ENCODE assay signal across 8 cellular contexts in the genomic region with DNA sequence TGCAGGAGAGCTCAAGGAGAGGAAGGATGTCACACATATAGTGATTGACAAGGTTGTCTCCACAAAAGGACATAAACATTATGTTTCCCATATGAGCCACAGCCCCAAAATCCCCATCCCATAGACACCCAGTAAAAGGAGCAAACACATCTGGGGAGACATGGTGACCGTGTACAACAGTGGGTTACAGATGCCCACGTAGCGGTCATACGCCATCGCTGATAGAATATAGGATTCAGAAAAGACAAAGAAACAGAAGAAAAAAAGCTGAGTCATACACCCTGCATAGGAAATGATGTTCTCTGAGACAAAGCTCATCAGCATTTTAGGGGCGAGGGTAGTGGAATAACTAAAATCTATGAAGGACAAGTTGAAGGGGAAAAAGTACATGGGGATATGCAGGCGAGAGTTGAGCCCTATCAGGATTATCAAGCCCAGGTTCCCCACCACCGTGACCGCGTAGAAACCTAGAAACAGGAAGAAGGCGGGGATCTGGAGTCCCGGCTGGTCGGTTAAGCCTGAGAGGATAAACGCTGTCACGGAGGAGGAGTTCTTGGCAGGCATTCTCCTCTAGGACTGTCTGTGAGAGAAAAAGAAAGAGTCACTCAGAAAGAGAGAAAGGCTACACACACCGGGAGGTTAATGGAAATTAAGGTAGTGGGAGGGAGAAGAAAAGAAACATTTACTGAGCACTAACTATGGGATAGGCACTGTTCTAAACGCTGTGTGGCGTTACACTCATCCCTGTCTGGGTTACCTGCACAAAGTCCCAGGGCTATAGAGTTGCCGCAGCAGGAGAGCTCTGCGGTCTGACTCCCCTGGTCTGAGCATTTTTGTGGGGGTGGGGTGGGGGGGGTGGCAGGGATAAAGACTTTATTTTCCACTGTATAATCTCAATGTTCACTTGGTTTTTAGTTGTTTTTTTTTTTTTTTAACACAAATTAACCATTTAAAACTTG. TPM values are rescaled to one million over a fixed set of nuclear protein-coding genes. Genes with fewer than 3 reads are reported as not detected.
DNase-seq lines count a peak whose midpoint lies in the region; ATAC-seq and TF ChIP-seq lines count a peak whose summit lies in the region.

No MANE protein-coding gene starts in this region.

- H3K4me1 ChIP-seq in Panc1 (ENCODE audit: control insufficient read depth, insufficient read depth, low read length) (no peaks in the 10 kb centered on the region), muscle layer of duodenum (ENCODE audit: control insufficient read depth in 1 of 2, insufficient read depth in 2 of 2, low read length in 2 of 2) (no peaks in the 10 kb centered on the region), sigmoid colon (no peaks in the 10 kb centered on the region)

- intact Hi-C loops in Panc1 (cut with micrococcal nuclease; ENCODE audit: unreplicated experiment) (no loop called here), sigmoid colon (cut with DNase I) (no loop called here)

- POLR2A ChIA-PET in Panc1 (lab: Charles Lee), result no interaction called here

- DNase-seq in ELF-1 (ENCODE audit: low read depth, low spot score) (peak; percentile 64), Panc1 (ENCODE audit: low read depth, low spot score) (no peak), dermis blood vessel endothelial cell (peak; percentile 63), GM19238 (ENCODE audit: insufficient read length, low spot score) (no peak), sigmoid colon (no peak)

- in situ Hi-C loops in Panc1 (cut with HindIII; ENCODE audit: low pct_unique_long_range_greater_than_20kb, low sequenced_read_pairs), result no loop called here

- no peaks in the 10 kb centered on the region for H3K36me3 ChIP-seq in Panc1 (ENCODE audit: control insufficient read depth, insufficient read depth, low read length)
- H3K36me3 ChIP-seq in muscle layer of duodenum (ENCODE audit: control insufficient read depth in 1 of 2, insufficient read depth in 2 of 2, low read length in 2 of 2), result no peaks in the 10 kb centered on the region
- no peaks in the 10 kb centered on the region for H3K36me3 ChIP-seq in sigmoid colon

- H3K27me3 ChIP-seq in Panc1 (ENCODE audit: control insufficient read depth, insufficient read depth, low read length) (no peaks in the 10 kb centered on the region), muscle layer of duodenum (ENCODE audit: low read depth, low read length) (no peaks in the 10 kb centered on the region), sigmoid colon (no peaks in the 10 kb centered on the region)

- H3K9me3 ChIP-seq in Panc1 (ENCODE audit: control insufficient read depth, insufficient read depth, low read depth, low read length) (no peaks in the 10 kb centered on the region), muscle layer of duodenum (ENCODE audit: control insufficient read depth in 1 of 2, low read length in 2 of 2) (no peaks in the 10 kb centered on the region), sigmoid colon (no peaks in the 10 kb centered on the region)

- WGBS in sigmoid colon, 2 donors, result 26 to 29% methylated on average over 20 of the region's 20 CpGs

- H3K27ac ChIP-seq in Panc1 (ENCODE audit: low read length) (no peak overlapping the region), muscle layer of duodenum (ENCODE audit: low read length) (no peak overlapping the region), sigmoid colon (no peak overlapping the region)

- H3K4me3 ChIP-seq in Panc1 (ENCODE audit: low read depth in 2 of 2, low read length in 2 of 2) (peak overlapping the region in 1 of 2 experiments; percentile 17; a peak in 3 of 4 replicates), muscle layer of duodenum (ENCODE audit: low read depth in 1 of 2, low read length in 2 of 2) (peak overlapping the region; percentile 28 to 49), sigmoid colon (peak overlapping the region in 2 of 4 donors; percentile 10 to 19)

- ATAC-seq in HG02970 (IDR thresholded peaks at IDR 0.05; ENCODE audit: low FRiP score, unreplicated experiment) (peak; percentile 57), Panc1 (peak; percentile 72), GM18868 (IDR thresholded peaks at IDR 0.05; ENCODE audit: unreplicated experiment) (no peak)

- BruUV-seq in Panc1 (replicated peaks; lab: Mats Ljungman, UMichigan), result no TSS peak

- no peak for TF ChIP-seq POLR2A in sigmoid colon (IDR thresholded peaks at IDR 0.05)

- TF ChIP-seq CTCF in Panc1 (IDR thresholded peaks at IDR 0.05) (no peak), sigmoid colon (IDR thresholded peaks at IDR 0.05) (no peak)

- no peak for TF ChIP-seq EP300 in sigmoid colon (IDR thresholded peaks at IDR 0.05)

- CTCF ChIA-PET in Panc1 (lab: Charles Lee), result no interaction called here

RNA-seq across cellular contexts. Expression of gene OR8B8, which starts 36.1 kb away (rescaled TPM):
- total RNA-seq in Panc1 (2021; ENCODE audit: unreplicated experiment) (not detected), dermis blood vessel endothelial cell (not detected in 2 replicates), sigmoid colon (not detected)
- polyA plus RNA-seq in Panc1 (2012; ENCODE audit: insufficient read length), result not detected
- not detected for polyA plus RNA-seq in sigmoid colon

RNA-seq across cellular contexts. Expression of gene OR8B4, which starts 57.0 kb away (rescaled TPM):
- total RNA-seq in Panc1 (2021; ENCODE audit: unreplicated experiment) (not detected), dermis blood vessel endothelial cell (not detected in 2 replicates), sigmoid colon (not detected)
- polyA plus RNA-seq in Panc1 (2012; ENCODE audit: insufficient read length), result not detected
- not detected for polyA plus RNA-seq in sigmoid colon

Comparison
In these comparisons a context has a peak if more than half of its experiments do, and no peak if none do; other contexts are left out.
1. DNase-seq: peak in ELF-1 (single experiment) and dermis blood vessel endothelial cell (single experiment); none in Panc1 (single experiment), GM19238 (single experiment) and sigmoid colon (single experiment).